In genomic region chr12:57239587-57240068, GRCh38 we compare ENCODE assay signal across 8 cellular contexts. TPM values are rescaled to one million over a fixed set of nuclear protein-coding genes. Genes with fewer than 3 reads are reported as not detected.
DNase-seq lines count a peak whose midpoint lies in the region; ATAC-seq and TF ChIP-seq lines count a peak whose summit lies in the region.

No MANE protein-coding gene starts in this region.

- H3K4me3 ChIP-seq in CD8-positive, alpha-beta memory T cell (ENCODE audit: low read length), result peak overlapping the region; percentile 76
- H3K4me3 ChIP-seq in HL-60 (replicated peaks; ENCODE audit: insufficient read depth, low read length) (peak overlapping the region; percentile 53), mesenchymal stem cell (ENCODE audit: insufficient read depth in 1 of 2, low read depth in 1 of 2, low read length in 2 of 2) (peak overlapping the region; percentile 50 to 81)

- H3K9ac ChIP-seq in mesenchymal stem cell (ENCODE audit: low read length), result peak overlapping the region; percentile 88

- H3K27ac Mint-ChIP-seq in CD8-positive, alpha-beta memory T cell, result peak overlapping the region in 5 of 8 donors; percentile 49 to 92 (median 88)
- peak overlapping the region; percentile 90 for H3K27ac Mint-ChIP-seq in activated naive CD8-positive, alpha-beta T cell treated with anti-CD3 and anti-CD28 coated beads, Interleukin-2, amount 10 ng/mL, durations not matched to agents 7 days and 5 days

- H3K4me1 Mint-ChIP-seq in CD8-positive, alpha-beta memory T cell, result peaks cover 59 to 82% (median 79%) of the 10 kb centered on the region in 3 donors
- peaks cover 55% of the 10 kb centered on the region for H3K4me1 Mint-ChIP-seq in activated naive CD8-positive, alpha-beta T cell treated with anti-CD3 and anti-CD28 coated beads, Interleukin-2, amount 10 ng/mL, durations not matched to agents 7 days and 5 days

- in situ Hi-C loops in GM13977 (cut with MboI; ENCODE audit: low pct_unique_long_range_greater_than_20kb, low sequenced_read_pairs, unreplicated experiment), result no loop called here

- H3K4me3 Mint-ChIP-seq in CD8-positive, alpha-beta memory T cell, result peak overlapping the region; percentile 79 to 98 (median 94)
- peak overlapping the region; percentile 98 for H3K4me3 Mint-ChIP-seq in activated naive CD8-positive, alpha-beta T cell treated with anti-CD3 and anti-CD28 coated beads, Interleukin-2, amount 10 ng/mL, durations not matched to agents 7 days and 5 days

- H4K91ac ChIP-seq in mesenchymal stem cell (ENCODE audit: low read length), result peak overlapping the region; percentile 41

- peak overlapping the region; percentile 54 to 73 for H3K18ac ChIP-seq in mesenchymal stem cell (ENCODE audit: low read depth in 1 of 2, low read length in 2 of 2)

- TF ChIP-seq CTCF in HL-60 (IDR thresholded peaks at IDR 0.05; ENCODE audit: insufficient read depth, low read length) (no peak), GM13977 (IDR thresholded peaks at IDR 0.05; ENCODE audit: extremely low read depth, insufficient read depth, missing control alignments) (no peak)

- peak overlapping the region; percentile 98 for H3K4me2 ChIP-seq in mesenchymal stem cell (ENCODE audit: low read length, poor library complexity, severe bottlenecking)

- DNase-seq in CD8-positive, alpha-beta memory T cell, result no peak
- DNase-seq in HL-60 (ENCODE audit: low read depth in 1 of 2, low spot score in 1 of 2) (no peak), mesenchymal stem cell (no peak), NCI-H524 treated with DMSO at 0.1 percent for 48 hours (lab: John Stamatoyannopoulos, UW) (no peak), GM13977 (ENCODE audit: low spot score) (no peak)
- DNase-seq in activated naive CD8-positive, alpha-beta T cell treated with anti-CD3 and anti-CD28 coated beads, Interleukin-2, amount 10 ng/mL, durations not matched to agents 7 days and 5 days, result no peak
- no peak for DNase-seq in stimulated activated CD4-positive, alpha-beta T cell treated with anti-CD3 and anti-CD28 coated beads, Interleukin-2, amount 100 ng/mL, for 48 hours

- H3K14ac ChIP-seq in mesenchymal stem cell (ENCODE audit: low read length in 2 of 2), result no peak overlapping the region

- peak overlapping the region; percentile 5 for H4K8ac ChIP-seq in mesenchymal stem cell (ENCODE audit: low read length)

- H2BK12ac ChIP-seq in mesenchymal stem cell (ENCODE audit: low read length in 2 of 2), result no peak overlapping the region

- no peaks in the 10 kb centered on the region for H3K36me3 ChIP-seq in CD8-positive, alpha-beta memory T cell (ENCODE audit: insufficient read depth, low read length)
- H3K36me3 ChIP-seq in mesenchymal stem cell (ENCODE audit: control insufficient read depth in 1 of 2, insufficient read depth in 2 of 2, low read depth in 1 of 2, low read length in 2 of 2), result peaks cover 5 to 18% of the 10 kb centered on the region in 2 experiments

- no peak overlapping the region for H2AK5ac ChIP-seq in mesenchymal stem cell (ENCODE audit: low read length, severe bottlenecking)

- ATAC-seq in activated naive CD8-positive, alpha-beta T cell treated with anti-CD3 and anti-CD28 coated beads, Interleukin-2, amount 10 ng/mL, durations not matched to agents 7 days and 5 days (ENCODE audit: low read depth), result peak; percentile 6
- ATAC-seq in GM19397 (IDR thresholded peaks at IDR 0.05; ENCODE audit: unreplicated experiment), result no peak

- no peak overlapping the region for H2AFZ ChIP-seq in mesenchymal stem cell (ENCODE audit: low read depth, low read length)

- 5% methylated on average over 15 of the region's 15 CpGs for WGBS in mesenchymal stem cell

- CTCF ChIA-PET in CD8-positive, alpha-beta memory T cell (lab: Charles Lee), result interaction anchor here (0.7 to 12.7 kb wide), 19 partner anchors 10 to 222 kb away, joined by 3 to 274 read pairs (median 6); partner anchors contain the start of genes NEMP1, NXPH4, SHMT2 and STAC3

- peak overlapping the region; percentile 7 to 42 for H3K4ac ChIP-seq in mesenchymal stem cell (ENCODE audit: low read depth in 1 of 2, low read length in 2 of 2)

- peaks cover 76% of the 10 kb centered on the region for H3K4me1 ChIP-seq in CD8-positive, alpha-beta memory T cell (ENCODE audit: insufficient read depth, low read length)
- H3K4me1 ChIP-seq in mesenchymal stem cell (ENCODE audit: control insufficient read depth, insufficient read depth, low read depth, low read length), result peaks cover 53% of the 10 kb centered on the region

- H3K79me1 ChIP-seq in mesenchymal stem cell (replicated peaks; ENCODE audit: low read length, poor library complexity, severe bottlenecking), result no peaks in the 10 kb centered on the region

- H3K9me3 Mint-ChIP-seq in CD8-positive, alpha-beta memory T cell, result no peaks in the 10 kb centered on the region
- H3K9me3 Mint-ChIP-seq in activated naive CD8-positive, alpha-beta T cell treated with anti-CD3 and anti-CD28 coated beads, Interleukin-2, amount 10 ng/mL, durations not matched to agents 7 days and 5 days, result no peaks in the 10 kb centered on the region

- H3K23ac ChIP-seq in mesenchymal stem cell (ENCODE audit: low read length in 2 of 2), result no peak overlapping the region

- H3K27me3 ChIP-seq in CD8-positive, alpha-beta memory T cell (ENCODE audit: insufficient read depth, low read length, poor library complexity, severe bottlenecking), result peaks cover 61% of the 10 kb centered on the region
- H3K27me3 ChIP-seq in HL-60 (ENCODE audit: insufficient read depth, poor library complexity, severe bottlenecking), result peaks cover 23% of the 10 kb centered on the region
- H3K27me3 ChIP-seq in mesenchymal stem cell (ENCODE audit: control insufficient read depth in 1 of 2, insufficient read depth in 1 of 2, low read length in 2 of 2), result peaks cover 48 to 82% of the 10 kb centered on the region in 2 experiments

- H2BK5ac ChIP-seq in mesenchymal stem cell (ENCODE audit: low read depth, low read length, poor library complexity, severe bottlenecking), result no peak overlapping the region

- H2BK120ac ChIP-seq in mesenchymal stem cell (ENCODE audit: low read depth, low read length), result peak overlapping the region; percentile 25

- H3K9me3 ChIP-seq in CD8-positive, alpha-beta memory T cell (ENCODE audit: low read length), result no peaks in the 10 kb centered on the region
- H3K9me3 ChIP-seq in mesenchymal stem cell (ENCODE audit: control insufficient read depth, low read length), result no peaks in the 10 kb centered on the region

- POLR2A ChIA-PET in CD8-positive, alpha-beta memory T cell (lab: Charles Lee), result interaction anchor here (1.0 to 2.0 kb wide), 3 partner anchors 10 to 26 kb away, joined by 4 to 13 read pairs (median 8); partner anchors contain the start of gene SHMT2
- POLR2A ChIA-PET in activated naive CD8-positive, alpha-beta T cell treated with anti-CD3 and anti-CD28 coated beads, Interleukin-2, amount 10 ng/mL, durations not matched to agents 7 days and 5 days (lab: Charles Lee), result interaction anchor here (1.3 to 8.8 kb wide), 5 partner anchors 11 to 128 kb away, joined by 5 to 71 read pairs (median 22); partner anchors contain the start of genes SHMT2 and STAT6

- no peak overlapping the region for H2BK15ac ChIP-seq in mesenchymal stem cell (ENCODE audit: low read depth, poor library complexity, severe bottlenecking)

- no peak overlapping the region for H3K27ac ChIP-seq in CD8-positive, alpha-beta memory T cell (ENCODE audit: low read depth, low read length)
- H3K27ac ChIP-seq in HL-60 (replicated peaks) (no peak overlapping the region), mesenchymal stem cell (ENCODE audit: low read length, poor library complexity, severe bottlenecking) (no peak overlapping the region)

- peaks cover 1 to 6% (median 1%) of the 10 kb centered on the region in 3 donors for H3K36me3 Mint-ChIP-seq in CD8-positive, alpha-beta memory T cell
- H3K36me3 Mint-ChIP-seq in activated naive CD8-positive, alpha-beta T cell treated with anti-CD3 and anti-CD28 coated beads, Interleukin-2, amount 10 ng/mL, durations not matched to agents 7 days and 5 days, result peaks cover 9% of the 10 kb centered on the region

- peaks cover 58 to 78% of the 10 kb centered on the region in 2 donors for H3K27me3 Mint-ChIP-seq in CD8-positive, alpha-beta memory T cell
- H3K27me3 Mint-ChIP-seq in activated naive CD8-positive, alpha-beta T cell treated with anti-CD3 and anti-CD28 coated beads, Interleukin-2, amount 10 ng/mL, durations not matched to agents 7 days and 5 days, result peaks cover 42% of the 10 kb centered on the region

RNA-seq across cellular contexts. Expression of gene SHMT2, which starts 10.1 kb away (rescaled TPM):
- total RNA-seq in CD8-positive, alpha-beta memory T cell, result 100 to 1,000 TPM; 349 to 352 TPM
- polyA plus RNA-seq in CD8-positive, alpha-beta memory T cell, result 34.7 TPM
- 100 to 1,000 TPM; 142 to 159 TPM for total RNA-seq in activated naive CD8-positive, alpha-beta T cell treated with anti-CD3 and anti-CD28 coated beads, Interleukin-2, amount 10 ng/mL, durations not matched to agents 7 days and 5 days
- polyA plus RNA-seq in mesenchymal stem cell (2013, experiment 1 of 2), result 196 TPM
- 196 TPM for polyA plus RNA-seq in mesenchymal stem cell (2013, experiment 2 of 2)

RNA-seq across cellular contexts. Expression of gene STAC3, which starts 11.4 kb away (rescaled TPM):
- 1 to 10 TPM in 1 of 2 experiments, under 1 TPM in 1; 0.96 to 1.4 TPM for total RNA-seq in CD8-positive, alpha-beta memory T cell
- not detected for polyA plus RNA-seq in CD8-positive, alpha-beta memory T cell
- 10 to 100 TPM; 10.7 to 11.4 TPM for total RNA-seq in activated naive CD8-positive, alpha-beta T cell treated with anti-CD3 and anti-CD28 coated beads, Interleukin-2, amount 10 ng/mL, durations not matched to agents 7 days and 5 days
- polyA plus RNA-seq in mesenchymal stem cell (2013, experiment 1 of 2), result 0.61 TPM
- 0.21 TPM for polyA plus RNA-seq in mesenchymal stem cell (2013, experiment 2 of 2)

RNA-seq across cellular contexts. Expression of gene NXPH4, which starts 23.0 kb away (rescaled TPM):
- total RNA-seq in CD8-positive, alpha-beta memory T cell, result under 1 TPM; 0.22 to 0.47 TPM
- not detected for polyA plus RNA-seq in CD8-positive, alpha-beta memory T cell
- total RNA-seq in activated naive CD8-positive, alpha-beta T cell treated with anti-CD3 and anti-CD28 coated beads, Interleukin-2, amount 10 ng/mL, durations not matched to agents 7 days and 5 days, result 1 to 10 TPM; 1.7 to 2.4 TPM
- polyA plus RNA-seq in mesenchymal stem cell (2013, experiment 1 of 2), result 1.8 TPM
- 1.6 TPM for polyA plus RNA-seq in mesenchymal stem cell (2013, experiment 2 of 2)

Comparison
In these comparisons a context has a peak if more than half of its experiments do, and no peak if none do; other contexts are left out.
1. RNA of gene STAC3, which starts 11.4 kb away (total RNA-seq): 10.7 to 11.4 TPM in activated naive CD8-positive, alpha-beta T cell treated with anti-CD3 and anti-CD28 coated beads, Interleukin-2, amount 10 ng/mL, durations not matched to agents 7 days and 5 days; 0.96 to 1.4 TPM in CD8-positive, alpha-beta memory T cell; every median in the first group is over 4 times any median in the second.
2. Peak in every context shown above with its lines, with median percentiles within 50 percentile points of each other: H3K4me3 ChIP-seq.